In genomic region chr15:74866090-74866489, GRCh38 we compare ENCODE assay signal across 10 cellular contexts. TPM values are rescaled to one million over a fixed set of nuclear protein-coding genes. Genes with fewer than 3 reads are reported as not detected.
DNase-seq lines count a peak whose midpoint lies in the region; ATAC-seq and TF ChIP-seq lines count a peak whose summit lies in the region.
"Had no signal": no experiment of that assay in that cellular context is flagged by ENCODE, and none has a peak within 500 bp of the region (broad histone marks: within the 10 kb centered on the region; RNA-seq: fewer than 3 reads in every experiment).

No MANE protein-coding gene starts in this region.

- H3K4me1 ChIP-seq in esophagus squamous epithelium = peaks cover 67 to 83% (median 74%) of the 10 kb centered on the region in 3 donors

- TF ChIP-seq CTCF in RWPE1 (conservative IDR thresholded peaks at IDR 0.05; ENCODE audit: low read depth) = no peak
- no peak for TF ChIP-seq CTCF in esophagus squamous epithelium (IDR thresholded peaks at IDR 0.05)
- TF ChIP-seq CTCF in retinal pigment epithelial cell (conservative IDR thresholded peaks at IDR 0.05; ENCODE audit: low read depth, low read length) = no peak

- peak overlapping the region; percentile 83 for H3K27ac ChIP-seq in RWPE1
- peak overlapping the region; percentile 80 to 97 (median 95) for H3K27ac ChIP-seq in esophagus squamous epithelium
- H3K27ac ChIP-seq: 22Rv1 had no signal

- ATAC-seq in HG03460 (IDR thresholded peaks at IDR 0.05; ENCODE audit: unreplicated experiment) = no peak

- DNase-seq in DMS53 (lab: John Stamatoyannopoulos, UW) (peak; percentile 43), DMS53 treated with DMSO at 0.1 percent for 48 hours (lab: John Stamatoyannopoulos, UW; ENCODE audit: unreplicated experiment) (no peak), RWPE1 (ENCODE audit: low spot score) (peak; percentile 94), esophagus squamous epithelium (lab: John Stamatoyannopoulos, UW) (no peak), retinal pigment epithelial cell (ENCODE audit: low read depth) (peak; percentile 54), DMS 273 treated with DMSO at 0.1 percent for 48 hours (lab: John Stamatoyannopoulos, UW) (no peak), NOMO-1 (lab: John Stamatoyannopoulos, UW; ENCODE audit: unreplicated experiment in 2 of 2) (no peak)
- DNase-seq: NCI-H187 treated with DMSO at 0.1 percent for 48 hours had no signal

- H3K4me3 ChIP-seq in esophagus squamous epithelium (no peak overlapping the region), retinal pigment epithelial cell (ENCODE audit: low read length) (no peak overlapping the region)

- H3K36me3 ChIP-seq in esophagus squamous epithelium = peaks cover 0 to 9% (median 0%) of the 10 kb centered on the region in 3 donors

- no peaks in the 10 kb centered on the region for H3K27me3 ChIP-seq in esophagus squamous epithelium

- POLR2A ChIA-PET in RWPE1 (lab: Yijun Ruan, JAX; ENCODE audit: low non-redundant PET) = no interaction called here

- no peak for TF ChIP-seq POLR2A in esophagus squamous epithelium (IDR thresholded peaks at IDR 0.05)

- H3K9me3 ChIP-seq in esophagus squamous epithelium = no peaks in the 10 kb centered on the region

- intact Hi-C loops in esophagus squamous epithelium (cut with DNase I) = no loop called here

- CTCF ChIA-PET in RWPE1 (lab: Yijun Ruan, JAX) = interaction anchor here (0.6 to 2.0 kb wide), 3 partner anchors 22 to 61 kb away, joined by 3 to 6 read pairs (median 6); no protein-coding TSS in a partner anchor

- 41 to 50% methylated on average over 6 of the region's 6 CpGs for WGBS in esophagus squamous epithelium, 2 donors

RNA-seq across cellular contexts. Expression of gene SCAMP2, which starts 7.1 kb away (rescaled TPM):
- 100 to 1,000 TPM in 1 of 4 donors, 10 to 100 TPM in 3; 65.8 to 131 (median 88.7) TPM for total RNA-seq in esophagus squamous epithelium

RNA-seq across cellular contexts. Expression of gene ULK3, which starts 23.1 kb away (rescaled TPM):
- total RNA-seq in esophagus squamous epithelium = 100 to 1,000 TPM in 1 of 4 donors, 10 to 100 TPM in 3; 53.3 to 113 (median 60.9) TPM

RNA-seq across cellular contexts. Expression of gene MPI, which starts 23.8 kb away (rescaled TPM):
- total RNA-seq in esophagus squamous epithelium = 10 to 100 TPM; 26.5 to 51.9 (median 47.9) TPM

RNA-seq across cellular contexts. Expression of gene CPLX3, which starts 39.7 kb away (rescaled TPM):
- total RNA-seq in esophagus squamous epithelium = under 1 TPM in 1 of 4 donors, not detected in 3; 0.11 TPM

RNA-seq across cellular contexts. Expression of gene FAM219B, which starts 40.6 kb away (rescaled TPM):
- 10 to 100 TPM; 29.3 to 71.8 (median 45.4) TPM for total RNA-seq in esophagus squamous epithelium

Comparison
In these comparisons a context has a peak if more than half of its experiments do, and no peak if none do; other contexts are left out.
1. DNase-seq: peak in DMS53 (single experiment), RWPE1 (single experiment) and retinal pigment epithelial cell (single experiment); none in DMS53 treated with DMSO at 0.1 percent for 48 hours (single experiment), esophagus squamous epithelium (single experiment), DMS 273 treated with DMSO at 0.1 percent for 48 hours (single experiment) and NOMO-1 (0 of 2).